ENCODE assay signal across 19 cellular contexts in genomic region chr2:239360421-239361310, GRCh38. TPM values are rescaled to one million over a fixed set of nuclear protein-coding genes. Genes with fewer than 3 reads are reported as not detected.
DNase-seq lines count a peak whose midpoint lies in the region; ATAC-seq, FAIRE-seq and TF ChIP-seq lines count a peak whose summit lies in the region.
"Had no signal": no experiment of that assay in that cellular context is flagged by ENCODE, and none has a peak within 500 bp of the region (broad histone marks: within the 10 kb centered on the region; RNA-seq: fewer than 3 reads in every experiment).

No MANE protein-coding gene starts in this region.

- H3K27ac Mint-ChIP-seq in WTC11: peak overlapping the region; percentile 30; the same call in 1 of the 2 replicates
- H3K27ac Mint-ChIP-seq: CD8-positive, alpha-beta T cell; HFFc6 had no signal

- no peak overlapping the region for H2BK120ac ChIP-seq in mesendoderm (ENCODE audit: low read depth, low read length)

- no peak overlapping the region for H4K8ac ChIP-seq in mesendoderm (ENCODE audit: low read depth, low read length)

- H3K9me3 Mint-ChIP-seq in WTC11: peaks cover 11% of the 10 kb centered on the region
- H3K9me3 Mint-ChIP-seq: CD8-positive, alpha-beta T cell had no signal

- H3K27me3 ChIP-seq in H7 (ENCODE audit: control insufficient read depth, insufficient read depth, low read length): no peaks in the 10 kb centered on the region
- no peaks in the 10 kb centered on the region for H3K27me3 ChIP-seq in mesendoderm (ENCODE audit: insufficient read depth, low read length, poor library complexity)
- no peaks in the 10 kb centered on the region for H3K27me3 ChIP-seq in small intestine (ENCODE audit: control insufficient read depth in 2 of 2, insufficient read depth in 2 of 2, low read length in 2 of 2)
- no peaks in the 10 kb centered on the region for H3K27me3 ChIP-seq in vagina
- H3K27me3 ChIP-seq: ascending aorta, heart left ventricle, neutrophil, suprapubic skin had no signal

- H3K79me1 ChIP-seq in mesendoderm (ENCODE audit: low read length): peaks cover 17% of the 10 kb centered on the region

- H3K27ac ChIP-seq in mesendoderm (ENCODE audit: low read depth, low read length) (no peak overlapping the region), small intestine (ENCODE audit: low read depth in 1 of 2, low read length in 1 of 2) (no peak overlapping the region), vagina (no peak overlapping the region)
- H3K27ac ChIP-seq: ascending aorta, neutrophil, suprapubic skin had no signal

- CTCF ChIA-PET in WTC11 (lab: Charles Lee): no interaction called here

- H3K27me3 Mint-ChIP-seq in WTC11 (ENCODE audit: low read depth): no peaks in the 10 kb centered on the region

- H3K79me2 ChIP-seq in mesendoderm (ENCODE audit: control insufficient read depth, insufficient read depth, low read length): peaks cover 18% of the 10 kb centered on the region

- H4K5ac ChIP-seq in mesendoderm (ENCODE audit: low read length): no peak overlapping the region

- H3K4me3 Mint-ChIP-seq in WTC11: no peak overlapping the region
- H3K4me3 Mint-ChIP-seq: CD8-positive, alpha-beta T cell; HFFc6 had no signal

- no peak overlapping the region for H3K4me3 ChIP-seq in H7 (ENCODE audit: insufficient read depth, low read depth, low read length)
- no peak overlapping the region for H3K4me3 ChIP-seq in mesendoderm (ENCODE audit: low read length)
- no peak overlapping the region for H3K4me3 ChIP-seq in small intestine (ENCODE audit: low read depth in 1 of 2, low read length in 2 of 2)
- H3K4me3 ChIP-seq in vagina: no peak overlapping the region
- H3K4me3 ChIP-seq: ascending aorta, heart left ventricle, suprapubic skin had no signal

- intact Hi-C loops in vagina (cut with DNase I): no loop called here

- H3K4me2 ChIP-seq in mesendoderm (ENCODE audit: low read length): no peak overlapping the region

- no peak overlapping the region for H3K4ac ChIP-seq in mesendoderm (ENCODE audit: low read depth, low read length)

- H3K56ac ChIP-seq in mesendoderm (ENCODE audit: low read length): no peak overlapping the region

- no peak overlapping the region for H2BK15ac ChIP-seq in mesendoderm (replicated peaks; ENCODE audit: low read depth)

- no peak overlapping the region for H3K23ac ChIP-seq in mesendoderm (ENCODE audit: low read length)

- no peaks in the 10 kb centered on the region for H3K36me3 ChIP-seq in H7 (replicated peaks; ENCODE audit: control insufficient read depth, insufficient read depth, low read length)
- H3K36me3 ChIP-seq in mesendoderm (ENCODE audit: control insufficient read depth, insufficient read depth, low read length): no peaks in the 10 kb centered on the region
- H3K36me3 ChIP-seq in small intestine (ENCODE audit: control insufficient read depth in 2 of 2, insufficient read depth in 2 of 2, low read length in 2 of 2): no peaks in the 10 kb centered on the region
- no peaks in the 10 kb centered on the region for H3K36me3 ChIP-seq in vagina
- H3K36me3 ChIP-seq: ascending aorta, heart left ventricle, neutrophil, suprapubic skin had no signal

- peaks cover 27% of the 10 kb centered on the region for H3K4me1 Mint-ChIP-seq in WTC11

- no CpG with 5 or more reads among the region's 19 CpGs for WGBS in mesendoderm (ENCODE audit: extremely low coverage, insufficient coverage, low lambda C conversion rate)
- 53 to 78% (median 68%) methylated on average over 19 of the region's 19 CpGs for WGBS in small intestine, 3 donors

- no peak for TF ChIP-seq CTCF in WTC11 (IDR thresholded peaks at IDR 0.05)
- no peak for TF ChIP-seq CTCF in vagina (IDR thresholded peaks at IDR 0.05)

- H3K9me3 ChIP-seq in small intestine (ENCODE audit: control insufficient read depth, low read depth): no peaks in the 10 kb centered on the region
- no peaks in the 10 kb centered on the region for H3K9me3 ChIP-seq in vagina
- H3K9me3 ChIP-seq: ascending aorta, heart left ventricle, neutrophil, suprapubic skin had no signal

- H3K4me1 ChIP-seq in mesendoderm (ENCODE audit: control insufficient read depth, low read depth, low read length): peaks cover 4% of the 10 kb centered on the region
- peaks cover 2% of the 10 kb centered on the region in 2 donors for H3K4me1 ChIP-seq in small intestine (ENCODE audit: control insufficient read depth in 2 of 2, insufficient read depth in 1 of 2, low read depth in 1 of 2, low read length in 1 of 2)
- H3K4me1 ChIP-seq in vagina: peaks cover 16% of the 10 kb centered on the region

- POLR2A ChIA-PET in WTC11 (lab: Charles Lee): no interaction called here

- H3K9ac ChIP-seq in mesendoderm (ENCODE audit: low read length): no peak overlapping the region

- H2AK5ac ChIP-seq in mesendoderm (ENCODE audit: low read length): no peak overlapping the region

- ATAC-seq in WTC11 (peak; percentile 55), HG03432 (IDR thresholded peaks at IDR 0.05; ENCODE audit: unreplicated experiment) (no peak)
- ATAC-seq: CD8-positive, alpha-beta T cell had no signal

- no peak for TF ChIP-seq POLR2A in vagina (IDR thresholded peaks at IDR 0.05)

- FAIRE-seq in small intestine (lab: Jason Lieb, UNC): no peak

- H3K18ac ChIP-seq in mesendoderm (ENCODE audit: low read length): no peak overlapping the region

- peaks cover 7% of the 10 kb centered on the region for H3K36me3 Mint-ChIP-seq in WTC11

- peak; percentile 38 for DNase-seq in H7
- no peak for DNase-seq in WTC11 (ENCODE audit: low spot score)
- DNase-seq in mesendoderm: peak; percentile 47
- DNase-seq in small intestine: peak; percentile 33
- DNase-seq in amniotic stem cell (lab: John Stamatoyannopoulos, UW): no peak
- no peak for DNase-seq in vagina (ENCODE audit: extremely low spot score in 2 of 2)
- DNase-seq: activated CD4-positive, alpha-beta T cell treated with anti-CD3 and anti-CD28 coated beads for 4 hours; activated naive CD4-positive, alpha-beta T cell treated with anti-CD3 and anti-CD28 coated beads, Interleukin-2, amount 50 U/mL, for 16 hours; CD8-positive, alpha-beta T cell; heart left ventricle; NCI-H1092; NCI-H1930; NCI-H446; SIG-M5 had no signal

- H2BK5ac ChIP-seq in mesendoderm (ENCODE audit: low read length): no peak overlapping the region

TF ChIP-seq in WTC11, 78 proteins besides CTCF, POLR2A, EP300 and RAD21:
- TF ChIP-seq ZNF232 (CRISPR knock-in tag; IDR thresholded peaks at IDR 0.05): no peak
- no peak for TF ChIP-seq TEAD1 (CRISPR knock-in tag; IDR thresholded peaks at IDR 0.05)
- TF ChIP-seq NFYB (CRISPR knock-in tag; conservative IDR thresholded peaks at IDR 0.05; ENCODE audit: low read depth): no peak
- TF ChIP-seq ZNF263 (CRISPR knock-in tag; IDR thresholded peaks at IDR 0.05; ENCODE audit: low read depth): no peak
- TF ChIP-seq E2F4 (CRISPR knock-in tag; IDR thresholded peaks at IDR 0.05; ENCODE audit: borderline replicate concordance, low read depth): no peak
- TF ChIP-seq GABPB1 (CRISPR knock-in tag; IDR thresholded peaks at IDR 0.05): no peak
- no peak for TF ChIP-seq KAT7 (CRISPR knock-in tag; IDR thresholded peaks at IDR 0.05; ENCODE audit: borderline replicate concordance)
- TF ChIP-seq, protein P1, sequence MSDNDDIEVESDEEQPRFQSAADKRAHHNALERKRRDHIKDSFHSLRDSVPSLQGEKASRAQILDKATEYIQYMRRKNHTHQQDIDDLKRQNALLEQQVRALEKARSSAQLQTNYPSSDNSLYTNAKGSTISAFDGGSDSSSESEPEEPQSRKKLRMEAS (CRISPR knock-in tag; IDR thresholded peaks at IDR 0.05): no peak
- no peak for TF ChIP-seq ZNF671 (CRISPR knock-in tag; IDR thresholded peaks at IDR 0.05)
- TF ChIP-seq, protein P2, sequence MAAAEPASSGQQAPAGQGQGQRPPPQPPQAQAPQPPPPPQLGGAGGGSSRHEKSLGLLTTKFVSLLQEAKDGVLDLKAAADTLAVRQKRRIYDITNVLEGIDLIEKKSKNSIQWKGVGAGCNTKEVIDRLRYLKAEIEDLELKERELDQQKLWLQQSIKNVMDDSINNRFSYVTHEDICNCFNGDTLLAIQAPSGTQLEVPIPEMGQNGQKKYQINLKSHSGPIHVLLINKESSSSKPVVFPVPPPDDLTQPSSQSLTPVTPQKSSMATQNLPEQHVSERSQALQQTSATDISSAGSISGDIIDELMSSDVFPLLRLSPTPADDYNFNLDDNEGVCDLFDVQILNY (CRISPR knock-in tag; IDR thresholded peaks at IDR 0.05): no peak
- TF ChIP-seq MYBL2 (CRISPR knock-in tag; IDR thresholded peaks at IDR 0.05): no peak
- TF ChIP-seq ZNF317 (CRISPR knock-in tag; IDR thresholded peaks at IDR 0.05; ENCODE audit: borderline replicate concordance, low read depth): no peak
- TF ChIP-seq JAZF1 (CRISPR knock-in tag; IDR thresholded peaks at IDR 0.05): no peak
- no peak for TF ChIP-seq ATF2 (CRISPR knock-in tag; IDR thresholded peaks at IDR 0.05; ENCODE audit: borderline replicate concordance, low read depth)

RNA-seq across cellular contexts. Expression of gene HDAC4, which starts 40.2 kb away (rescaled TPM):
- total RNA-seq in H7 (2014; rRNA removed; shearing (Covaris generic)): 18.1 and 28.5 TPM in 2 replicates
- total RNA-seq in WTC11 (2021) (35.0 to 44.4 TPM (median 42.3 TPM) in 3 replicates), vagina (76.6 TPM)
- 14.4 TPM for polyA plus RNA-seq in mesendoderm (2013, experiment 1 of 2)
- 12.7 TPM for polyA plus RNA-seq in mesendoderm (2013, experiment 2 of 2)
- 10 to 100 TPM in 1 of 3 donors, 1 to 10 TPM in 2; 3.1 to 11.3 (median 4.6) TPM for polyA plus RNA-seq in small intestine

Comparison
In these comparisons a context has a peak if more than half of its experiments do, and no peak if none do; other contexts are left out.
1. DNase-seq: peak in H7 (single experiment), mesendoderm (single experiment) and small intestine (single experiment); none in WTC11 (single experiment), amniotic stem cell (single experiment) and vagina (0 of 2).